ENCODE assay signal across 1 cellular context in the genomic region with DNA sequence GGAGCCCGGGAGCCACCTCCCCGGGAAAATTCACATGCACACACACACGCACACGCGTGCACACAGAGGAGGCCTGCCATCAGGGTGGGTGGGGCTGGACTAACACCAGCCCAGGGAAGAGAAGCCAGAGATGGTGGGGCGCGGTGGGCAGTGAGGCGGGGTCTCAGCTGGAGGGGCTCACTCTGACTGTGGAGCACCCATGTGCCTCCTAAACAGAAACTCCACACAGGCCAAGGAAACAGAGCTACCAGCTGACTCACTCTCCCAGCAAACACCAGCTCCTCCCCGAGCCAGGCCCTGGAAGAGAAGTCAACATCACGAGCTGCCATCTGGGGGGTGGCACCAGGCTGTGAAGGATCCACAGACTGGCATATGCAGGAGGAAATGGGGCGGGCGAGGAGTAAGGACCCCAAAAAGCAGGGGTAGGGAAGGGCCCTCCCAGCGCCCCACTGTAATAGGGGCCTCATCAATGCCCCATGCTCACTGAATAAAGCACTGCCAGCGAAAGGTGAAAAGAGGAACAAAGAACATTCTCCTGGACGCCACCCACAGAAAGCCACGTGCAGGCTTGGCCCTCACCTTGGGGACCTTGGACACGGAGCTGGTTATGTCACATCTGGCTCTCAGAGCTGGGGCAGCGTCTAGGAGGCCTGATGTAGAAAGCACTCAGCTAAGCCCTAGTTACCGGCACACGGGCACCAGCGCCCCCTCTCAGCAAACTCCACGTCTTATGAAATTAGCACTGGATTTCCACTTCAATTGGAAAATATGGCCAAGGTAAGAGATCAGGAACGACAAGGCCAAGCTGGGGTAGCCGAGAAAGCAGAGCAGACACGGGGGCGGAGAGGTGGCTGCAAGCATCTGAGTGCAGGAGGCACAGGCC.
TF ChIP-seq lines count a peak whose summit lies in the region.

No MANE protein-coding gene starts in this region.

TF ChIP-seq in HepG2, 621 proteins besides CTCF, POLR2A, EP300 and RAD21 (continued from another document and continues in another):
- no peak for TF ChIP-seq NFIB (CRISPR knock-in tag; IDR thresholded peaks at IDR 0.05; ENCODE audit: borderline replicate concordance)
- TF ChIP-seq, protein P1, sequence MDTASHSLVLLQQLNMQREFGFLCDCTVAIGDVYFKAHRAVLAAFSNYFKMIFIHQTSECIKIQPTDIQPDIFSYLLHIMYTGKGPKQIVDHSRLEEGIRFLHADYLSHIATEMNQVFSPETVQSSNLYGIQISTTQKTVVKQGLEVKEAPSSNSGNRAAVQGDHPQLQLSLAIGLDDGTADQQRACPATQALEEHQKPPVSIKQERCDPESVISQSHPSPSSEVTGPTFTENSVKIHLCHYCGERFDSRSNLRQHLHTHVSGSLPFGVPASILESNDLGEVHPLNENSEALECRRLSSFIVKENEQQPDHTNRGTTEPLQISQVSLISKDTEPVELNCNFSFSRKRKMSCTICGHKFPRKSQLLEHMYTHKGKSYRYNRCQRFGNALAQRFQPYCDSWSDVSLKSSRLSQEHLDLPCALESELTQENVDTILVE (CRISPR knock-in tag; IDR thresholded peaks at IDR 0.05), result 0 out of 2 replicates have a peak, but pooled peaks have one; percentile 30
- TF ChIP-seq FLYWCH1 (CRISPR knock-in tag; IDR thresholded peaks at IDR 0.05), result no peak
- TF ChIP-seq, protein P2, sequence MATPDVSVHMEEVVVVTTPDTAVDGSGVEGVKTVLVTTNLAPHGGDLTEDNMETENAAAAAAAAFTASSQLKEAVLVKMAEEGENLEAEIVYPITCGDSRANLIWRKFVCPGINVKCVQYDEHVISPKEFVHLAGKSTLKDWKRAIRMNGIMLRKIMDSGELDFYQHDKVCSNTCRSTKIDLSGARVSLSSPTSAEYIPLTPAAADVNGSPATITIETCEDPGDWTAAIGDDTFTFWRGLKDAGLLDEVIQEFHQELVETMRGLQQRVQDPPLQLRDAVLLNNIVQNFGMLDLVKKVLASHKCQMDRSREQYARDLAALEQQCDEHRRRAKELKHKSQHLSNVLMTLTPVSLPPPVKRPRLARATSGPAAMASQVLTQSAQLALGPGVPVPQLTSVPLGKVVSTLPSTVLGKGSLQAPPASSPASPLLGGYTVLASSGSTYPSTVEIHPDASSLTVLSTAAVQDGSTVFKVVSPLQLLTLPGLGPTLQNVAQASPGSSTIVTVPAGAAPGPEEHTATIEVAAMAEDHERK (CRISPR knock-in tag; IDR thresholded peaks at IDR 0.05; ENCODE audit: low read depth), result no peak
- TF ChIP-seq ATM (IDR thresholded peaks at IDR 0.05; ENCODE audit: borderline replicate concordance), result no peak
- no peak for TF ChIP-seq IRF2 (CRISPR knock-in tag; IDR thresholded peaks at IDR 0.05)
- no peak for TF ChIP-seq ATAD3A (CRISPR knock-in tag; IDR thresholded peaks at IDR 0.05)
- TF ChIP-seq, protein P3, sequence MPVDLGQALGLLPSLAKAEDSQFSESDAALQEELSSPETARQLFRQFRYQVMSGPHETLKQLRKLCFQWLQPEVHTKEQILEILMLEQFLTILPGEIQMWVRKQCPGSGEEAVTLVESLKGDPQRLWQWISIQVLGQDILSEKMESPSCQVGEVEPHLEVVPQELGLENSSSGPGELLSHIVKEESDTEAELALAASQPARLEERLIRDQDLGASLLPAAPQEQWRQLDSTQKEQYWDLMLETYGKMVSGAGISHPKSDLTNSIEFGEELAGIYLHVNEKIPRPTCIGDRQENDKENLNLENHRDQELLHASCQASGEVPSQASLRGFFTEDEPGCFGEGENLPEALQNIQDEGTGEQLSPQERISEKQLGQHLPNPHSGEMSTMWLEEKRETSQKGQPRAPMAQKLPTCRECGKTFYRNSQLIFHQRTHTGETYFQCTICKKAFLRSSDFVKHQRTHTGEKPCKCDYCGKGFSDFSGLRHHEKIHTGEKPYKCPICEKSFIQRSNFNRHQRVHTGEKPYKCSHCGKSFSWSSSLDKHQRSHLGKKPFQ (CRISPR knock-in tag; IDR thresholded peaks at IDR 0.05; ENCODE audit: insufficient replicate concordance), result peak; percentile 65
- TF ChIP-seq, protein P4, sequence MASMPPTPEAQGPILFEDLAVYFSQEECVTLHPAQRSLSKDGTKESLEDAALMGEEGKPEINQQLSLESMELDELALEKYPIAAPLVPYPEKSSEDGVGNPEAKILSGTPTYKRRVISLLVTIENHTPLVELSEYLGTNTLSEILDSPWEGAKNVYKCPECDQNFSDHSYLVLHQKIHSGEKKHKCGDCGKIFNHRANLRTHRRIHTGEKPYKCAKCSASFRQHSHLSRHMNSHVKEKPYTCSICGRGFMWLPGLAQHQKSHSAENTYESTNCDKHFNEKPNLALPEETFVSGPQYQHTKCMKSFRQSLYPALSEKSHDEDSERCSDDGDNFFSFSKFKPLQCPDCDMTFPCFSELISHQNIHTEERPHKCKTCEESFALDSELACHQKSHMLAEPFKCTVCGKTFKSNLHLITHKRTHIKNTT (CRISPR knock-in tag; IDR thresholded peaks at IDR 0.05), result no peak
- no peak for TF ChIP-seq NR1H2 (CRISPR knock-in tag; IDR thresholded peaks at IDR 0.05; ENCODE audit: borderline replicate concordance, low read depth)
- no peak for TF ChIP-seq KAT2B (IDR thresholded peaks at IDR 0.05; ENCODE audit: borderline replicate concordance, low read depth, low read length)
- TF ChIP-seq ZNF777 (CRISPR knock-in tag; IDR thresholded peaks at IDR 0.05), result peak; percentile 74
- TF ChIP-seq U2AF2 (IDR thresholded peaks at IDR 0.05; ENCODE audit: low read depth, low read length), result no peak
- TF ChIP-seq, protein P5, sequence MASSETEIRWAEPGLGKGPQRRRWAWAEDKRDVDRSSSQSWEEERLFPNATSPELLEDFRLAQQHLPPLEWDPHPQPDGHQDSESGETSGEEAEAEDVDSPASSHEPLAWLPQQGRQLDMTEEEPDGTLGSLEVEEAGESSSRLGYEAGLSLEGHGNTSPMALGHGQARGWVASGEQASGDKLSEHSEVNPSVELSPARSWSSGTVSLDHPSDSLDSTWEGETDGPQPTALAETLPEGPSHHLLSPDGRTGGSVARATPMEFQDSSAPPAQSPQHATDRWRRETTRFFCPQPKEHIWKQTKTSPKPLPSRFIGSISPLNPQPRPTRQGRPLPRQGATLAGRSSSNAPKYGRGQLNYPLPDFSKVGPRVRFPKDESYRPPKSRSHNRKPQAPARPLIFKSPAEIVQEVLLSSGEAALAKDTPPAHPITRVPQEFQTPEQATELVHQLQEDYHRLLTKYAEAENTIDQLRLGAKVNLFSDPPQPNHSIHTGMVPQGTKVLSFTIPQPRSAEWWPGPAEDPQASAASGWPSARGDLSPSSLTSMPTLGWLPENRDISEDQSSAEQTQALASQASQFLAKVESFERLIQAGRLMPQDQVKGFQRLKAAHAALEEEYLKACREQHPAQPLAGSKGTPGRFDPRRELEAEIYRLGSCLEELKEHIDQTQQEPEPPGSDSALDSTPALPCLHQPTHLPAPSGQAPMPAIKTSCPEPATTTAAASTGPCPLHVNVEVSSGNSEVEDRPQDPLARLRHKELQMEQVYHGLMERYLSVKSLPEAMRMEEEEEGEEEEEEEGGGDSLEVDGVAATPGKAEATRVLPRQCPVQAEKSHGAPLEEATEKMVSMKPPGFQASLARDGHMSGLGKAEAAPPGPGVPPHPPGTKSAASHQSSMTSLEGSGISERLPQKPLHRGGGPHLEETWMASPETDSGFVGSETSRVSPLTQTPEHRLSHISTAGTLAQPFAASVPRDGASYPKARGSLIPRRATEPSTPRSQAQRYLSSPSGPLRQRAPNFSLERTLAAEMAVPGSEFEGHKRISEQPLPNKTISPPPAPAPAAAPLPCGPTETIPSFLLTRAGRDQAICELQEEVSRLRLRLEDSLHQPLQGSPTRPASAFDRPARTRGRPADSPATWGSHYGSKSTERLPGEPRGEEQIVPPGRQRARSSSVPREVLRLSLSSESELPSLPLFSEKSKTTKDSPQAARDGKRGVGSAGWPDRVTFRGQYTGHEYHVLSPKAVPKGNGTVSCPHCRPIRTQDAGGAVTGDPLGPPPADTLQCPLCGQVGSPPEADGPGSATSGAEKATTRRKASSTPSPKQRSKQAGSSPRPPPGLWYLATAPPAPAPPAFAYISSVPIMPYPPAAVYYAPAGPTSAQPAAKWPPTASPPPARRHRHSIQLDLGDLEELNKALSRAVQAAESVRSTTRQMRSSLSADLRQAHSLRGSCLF (CRISPR knock-in tag; IDR thresholded peaks at IDR 0.05; ENCODE audit: borderline replicate concordance), result no peak
- no peak for TF ChIP-seq SNAI1 (CRISPR knock-in tag; IDR thresholded peaks at IDR 0.05; ENCODE audit: borderline replicate concordance)
- TF ChIP-seq AGO2 (optimal IDR thresholded peaks at IDR 0.05; ENCODE audit: low read depth, low read length), result no peak
- no peak for TF ChIP-seq RBFOX2 (IDR thresholded peaks at IDR 0.05; ENCODE audit: low read depth, low read length)
- TF ChIP-seq SOX5 (CRISPR knock-in tag; IDR thresholded peaks at IDR 0.05; ENCODE audit: borderline replicate concordance), result peak; percentile 54; the same call in 1 of the 2 replicates
- peak; percentile 54 for TF ChIP-seq HDAC2 (CRISPR knock-in tag; IDR thresholded peaks at IDR 0.05)
- TF ChIP-seq ZNF264 (CRISPR knock-in tag; IDR thresholded peaks at IDR 0.05), result no peak
- TF ChIP-seq, protein P6, sequence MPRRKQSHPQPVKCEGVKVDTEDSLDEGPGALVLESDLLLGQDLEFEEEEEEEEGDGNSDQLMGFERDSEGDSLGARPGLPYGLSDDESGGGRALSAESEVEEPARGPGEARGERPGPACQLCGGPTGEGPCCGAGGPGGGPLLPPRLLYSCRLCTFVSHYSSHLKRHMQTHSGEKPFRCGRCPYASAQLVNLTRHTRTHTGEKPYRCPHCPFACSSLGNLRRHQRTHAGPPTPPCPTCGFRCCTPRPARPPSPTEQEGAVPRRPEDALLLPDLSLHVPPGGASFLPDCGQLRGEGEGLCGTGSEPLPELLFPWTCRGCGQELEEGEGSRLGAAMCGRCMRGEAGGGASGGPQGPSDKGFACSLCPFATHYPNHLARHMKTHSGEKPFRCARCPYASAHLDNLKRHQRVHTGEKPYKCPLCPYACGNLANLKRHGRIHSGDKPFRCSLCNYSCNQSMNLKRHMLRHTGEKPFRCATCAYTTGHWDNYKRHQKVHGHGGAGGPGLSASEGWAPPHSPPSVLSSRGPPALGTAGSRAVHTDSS (CRISPR knock-in tag; conservative IDR thresholded peaks at IDR 0.05), result 0 out of 2 replicates have a peak, but pooled peaks have one; percentile 55
- TF ChIP-seq, protein P7, sequence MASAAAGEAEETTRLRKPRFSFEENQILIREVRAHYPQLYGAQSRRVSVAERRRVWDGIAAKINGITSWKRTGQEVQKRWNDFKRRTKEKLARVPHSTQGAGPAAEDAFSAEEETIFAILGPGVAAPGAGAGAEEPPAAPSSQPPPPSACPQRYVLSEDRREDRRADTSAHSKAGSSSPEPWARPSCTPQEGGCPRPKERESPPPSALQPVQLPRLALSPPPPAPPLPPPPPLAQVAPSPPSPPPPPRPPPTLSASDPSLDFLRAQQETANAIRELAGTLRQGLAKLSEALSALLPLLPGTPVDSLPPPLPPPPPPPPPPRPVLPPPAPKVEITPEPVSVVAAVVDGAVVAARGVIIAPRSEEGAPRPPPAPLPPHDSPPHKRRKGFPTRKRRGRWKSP (CRISPR knock-in tag; IDR thresholded peaks at IDR 0.05), result no peak; the same call in 1 of the 2 replicates
- peak; percentile 65; the same call in 1 of the 2 replicates for TF ChIP-seq ZNF558 (CRISPR knock-in tag; IDR thresholded peaks at IDR 0.05; ENCODE audit: borderline replicate concordance)
- TF ChIP-seq, protein P8, sequence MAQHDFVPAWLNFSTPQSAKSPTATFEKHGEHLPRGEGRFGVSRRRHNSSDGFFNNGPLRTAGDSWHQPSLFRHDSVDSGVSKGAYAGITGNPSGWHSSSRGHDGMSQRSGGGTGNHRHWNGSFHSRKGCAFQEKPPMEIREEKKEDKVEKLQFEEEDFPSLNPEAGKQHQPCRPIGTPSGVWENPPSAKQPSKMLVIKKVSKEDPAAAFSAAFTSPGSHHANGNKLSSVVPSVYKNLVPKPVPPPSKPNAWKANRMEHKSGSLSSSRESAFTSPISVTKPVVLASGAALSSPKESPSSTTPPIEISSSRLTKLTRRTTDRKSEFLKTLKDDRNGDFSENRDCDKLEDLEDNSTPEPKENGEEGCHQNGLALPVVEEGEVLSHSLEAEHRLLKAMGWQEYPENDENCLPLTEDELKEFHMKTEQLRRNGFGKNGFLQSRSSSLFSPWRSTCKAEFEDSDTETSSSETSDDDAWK (CRISPR knock-in tag; IDR thresholded peaks at IDR 0.05), result no peak
- 0 out of 2 replicates have a peak, but pooled peaks have one; percentile 23 for TF ChIP-seq ZNF598 (CRISPR knock-in tag; IDR thresholded peaks at IDR 0.05; ENCODE audit: borderline replicate concordance)
- TF ChIP-seq, protein P9, sequence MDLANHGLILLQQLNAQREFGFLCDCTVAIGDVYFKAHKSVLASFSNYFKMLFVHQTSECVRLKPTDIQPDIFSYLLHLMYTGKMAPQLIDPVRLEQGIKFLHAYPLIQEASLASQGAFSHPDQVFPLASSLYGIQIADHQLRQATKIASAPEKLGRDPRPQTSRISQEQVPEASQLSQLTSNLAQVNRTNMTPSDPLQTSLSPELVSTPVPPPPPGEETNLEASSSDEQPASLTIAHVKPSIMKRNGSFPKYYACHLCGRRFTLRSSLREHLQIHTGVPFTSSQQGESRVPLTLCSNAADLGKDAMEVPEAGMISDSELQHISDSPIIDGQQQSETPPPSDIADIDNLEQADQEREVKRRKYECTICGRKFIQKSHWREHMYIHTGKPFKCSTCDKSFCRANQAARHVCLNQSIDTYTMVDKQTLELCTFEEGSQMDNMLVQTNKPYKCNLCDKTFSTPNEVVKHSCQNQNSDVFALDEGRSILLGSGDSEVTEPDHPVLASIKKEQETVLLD (CRISPR knock-in tag; IDR thresholded peaks at IDR 0.05; ENCODE audit: low read depth), result no peak
- TF ChIP-seq ZNF660 (CRISPR knock-in tag; IDR thresholded peaks at IDR 0.05; ENCODE audit: borderline replicate concordance, low read depth), result no peak
- peak; percentile 53 for TF ChIP-seq TEAD3 (CRISPR knock-in tag; optimal IDR thresholded peaks at IDR 0.05; ENCODE audit: borderline replicate concordance)
- peak; percentile 75 for TF ChIP-seq TARDBP (CRISPR knock-in tag; IDR thresholded peaks at IDR 0.05)
- TF ChIP-seq, protein P10, sequence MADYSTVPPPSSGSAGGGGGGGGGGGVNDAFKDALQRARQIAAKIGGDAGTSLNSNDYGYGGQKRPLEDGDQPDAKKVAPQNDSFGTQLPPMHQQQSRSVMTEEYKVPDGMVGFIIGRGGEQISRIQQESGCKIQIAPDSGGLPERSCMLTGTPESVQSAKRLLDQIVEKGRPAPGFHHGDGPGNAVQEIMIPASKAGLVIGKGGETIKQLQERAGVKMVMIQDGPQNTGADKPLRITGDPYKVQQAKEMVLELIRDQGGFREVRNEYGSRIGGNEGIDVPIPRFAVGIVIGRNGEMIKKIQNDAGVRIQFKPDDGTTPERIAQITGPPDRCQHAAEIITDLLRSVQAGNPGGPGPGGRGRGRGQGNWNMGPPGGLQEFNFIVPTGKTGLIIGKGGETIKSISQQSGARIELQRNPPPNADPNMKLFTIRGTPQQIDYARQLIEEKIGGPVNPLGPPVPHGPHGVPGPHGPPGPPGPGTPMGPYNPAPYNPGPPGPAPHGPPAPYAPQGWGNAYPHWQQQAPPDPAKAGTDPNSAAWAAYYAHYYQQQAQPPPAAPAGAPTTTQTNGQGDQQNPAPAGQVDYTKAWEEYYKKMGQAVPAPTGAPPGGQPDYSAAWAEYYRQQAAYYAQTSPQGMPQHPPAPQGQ (CRISPR knock-in tag; IDR thresholded peaks at IDR 0.05; ENCODE audit: borderline replicate concordance), result no peak
- TF ChIP-seq ZNF20 (CRISPR knock-in tag; IDR thresholded peaks at IDR 0.05), result no peak
- no peak for TF ChIP-seq ZNF383 (CRISPR knock-in tag; IDR thresholded peaks at IDR 0.05; ENCODE audit: borderline replicate concordance)
